ENCODE assay signal across 16 cellular contexts in genomic region chr12:110340706-110341105, GRCh38. TPM values are rescaled to one million over a fixed set of nuclear protein-coding genes. Genes with fewer than 3 reads are reported as not detected.
A peak's percentile ranks its signal among the peaks of the same experiment; 100 is the strongest.
DNase-seq lines count a peak whose midpoint lies in the region; ATAC-seq and TF ChIP-seq lines count a peak whose summit lies in the region.
"Had no signal": no experiment of that assay in that cellular context is flagged by ENCODE, and none has a peak within 500 bp of the region (broad histone marks: within the 10 kb centered on the region; RNA-seq: fewer than 3 reads in every experiment).

No MANE protein-coding gene starts in this region.

- ATAC-seq in activated T-helper 17 cell treated with anti-CD3 and anti-CD28 coated beads, Interleukin-2, amount 50 U/mL, for 72 hours (replicated peaks) = no peak
- no peak for ATAC-seq in GM18861 (IDR thresholded peaks at IDR 0.05; ENCODE audit: unreplicated experiment)
- ATAC-seq in HG02678 (IDR thresholded peaks at IDR 0.05; ENCODE audit: unreplicated experiment) = no peak

- peaks cover 57% of the 10 kb centered on the region for H3K4me1 ChIP-seq in left ventricle myocardium inferior
- H3K4me1 ChIP-seq: SJCRH30 had no signal

- no peaks in the 10 kb centered on the region for H3K4me1 Mint-ChIP-seq in activated T-helper 17 cell treated with anti-CD3 and anti-CD28 coated beads, Interleukin-2, amount 50 U/mL, for 72 hours
- H3K4me1 Mint-ChIP-seq in glutamatergic neuron (ENCODE audit: low read depth, unreplicated experiment) = peaks cover 42% of the 10 kb centered on the region

- H3K9me3 Mint-ChIP-seq in activated T-helper 17 cell treated with anti-CD3 and anti-CD28 coated beads, Interleukin-2, amount 50 U/mL, for 72 hours = no peaks in the 10 kb centered on the region
- peaks cover 13% of the 10 kb centered on the region for H3K9me3 Mint-ChIP-seq in glutamatergic neuron (ENCODE audit: unreplicated experiment)
- H3K9me3 Mint-ChIP-seq: memory B cell; T-helper 2 cell treated with Interferon-gamma antibody and Interleukin-4, amounts not matched to agents 5 μg/mL and 100 μg/mL, for 36 hours had no signal

- no peaks in the 10 kb centered on the region for H3K27me3 ChIP-seq in left ventricle myocardium inferior (ENCODE audit: low read depth)
- H3K27me3 ChIP-seq: neutrophil, sigmoid colon, SJCRH30 had no signal

- peak overlapping the region; percentile 20 for H3K27ac ChIP-seq in left ventricle myocardium inferior (replicated peaks)
- H3K27ac ChIP-seq: neutrophil, sigmoid colon, SJCRH30 had no signal

- no peaks in the 10 kb centered on the region for H3K27me3 Mint-ChIP-seq in activated T-helper 17 cell treated with anti-CD3 and anti-CD28 coated beads, Interleukin-2, amount 50 U/mL, for 72 hours
- peaks cover 15% of the 10 kb centered on the region for H3K27me3 Mint-ChIP-seq in glutamatergic neuron (ENCODE audit: unreplicated experiment)
- H3K27me3 Mint-ChIP-seq: memory B cell had no signal

- no peak overlapping the region for H3K4me3 ChIP-seq in left ventricle myocardium inferior
- H3K4me3 ChIP-seq: sigmoid colon, SJCRH30 had no signal

- H3K36me3 ChIP-seq in left ventricle myocardium inferior = peaks cover 100% of the 10 kb centered on the region

- DNase-seq in left ventricle myocardium inferior (no peak), cardiac septum (ENCODE audit: low spot score) (no peak), glutamatergic neuron (peak; percentile 85), NCI-H2081 (lab: John Stamatoyannopoulos, UW) (no peak), NCI-H146 (lab: John Stamatoyannopoulos, UW) (no peak)
- DNase-seq: activated CD4-positive, alpha-beta T cell treated with anti-CD3 and anti-CD28 coated beads for 1 hour; activated T-cell treated with anti-CD3 and anti-CD28 coated beads for 4 hours; GOT3; sigmoid colon; SJCRH30 had no signal

- H3K9me3 ChIP-seq in left ventricle myocardium inferior (replicated peaks) = no peaks in the 10 kb centered on the region
- H3K9me3 ChIP-seq: neutrophil, sigmoid colon, SJCRH30 had no signal

- H3K27ac Mint-ChIP-seq in activated T-helper 17 cell treated with anti-CD3 and anti-CD28 coated beads, Interleukin-2, amount 50 U/mL, for 72 hours = peak overlapping the region; percentile 36
- peak overlapping the region; percentile 89 for H3K27ac Mint-ChIP-seq in glutamatergic neuron (ENCODE audit: unreplicated experiment)
- H3K27ac Mint-ChIP-seq: memory B cell; T-helper 2 cell treated with Interferon-gamma antibody and Interleukin-4, amounts not matched to agents 5 μg/mL and 100 μg/mL, for 36 hours had no signal

- peaks cover 100% of the 10 kb centered on the region for H3K36me3 Mint-ChIP-seq in activated T-helper 17 cell treated with anti-CD3 and anti-CD28 coated beads, Interleukin-2, amount 50 U/mL, for 72 hours (ENCODE audit: low read depth)
- peaks cover 21% of the 10 kb centered on the region for H3K36me3 Mint-ChIP-seq in glutamatergic neuron (ENCODE audit: unreplicated experiment)

- TF ChIP-seq CTCF in left ventricle myocardium inferior (IDR thresholded peaks at IDR 0.05; ENCODE audit: borderline replicate concordance) = no peak
- TF ChIP-seq CTCF in glutamatergic neuron (IDR thresholded peaks at IDR 0.05; ENCODE audit: partially characterized antibody, unreplicated experiment) = no peak

- no peak overlapping the region for H3K4me3 Mint-ChIP-seq in activated T-helper 17 cell treated with anti-CD3 and anti-CD28 coated beads, Interleukin-2, amount 50 U/mL, for 72 hours
- peak overlapping the region; percentile 74 for H3K4me3 Mint-ChIP-seq in glutamatergic neuron (ENCODE audit: unreplicated experiment)
- H3K4me3 Mint-ChIP-seq: memory B cell; T-helper 2 cell treated with Interferon-gamma antibody and Interleukin-4, amounts not matched to agents 5 μg/mL and 100 μg/mL, for 36 hours had no signal

- intact Hi-C loops in left ventricle myocardium inferior (cut with micrococcal nuclease) (no loop called here), cardiac septum (cut with DNase I) (no loop called here)

RNA-seq across cellular contexts. Expression of gene ATP2A2, which starts 59.7 kb away (rescaled TPM):
- total RNA-seq in left ventricle myocardium inferior (1,955 TPM), cardiac septum (918 TPM), glutamatergic neuron (ENCODE audit: unreplicated experiment) (269 TPM)
- total RNA-seq in activated T-helper 17 cell treated with anti-CD3 and anti-CD28 coated beads, Interleukin-2, amount 50 U/mL, for 72 hours = 100 to 1,000 TPM; 135 to 261 TPM
